ENCODE assay signal across 21 cellular contexts in the genomic region with DNA sequence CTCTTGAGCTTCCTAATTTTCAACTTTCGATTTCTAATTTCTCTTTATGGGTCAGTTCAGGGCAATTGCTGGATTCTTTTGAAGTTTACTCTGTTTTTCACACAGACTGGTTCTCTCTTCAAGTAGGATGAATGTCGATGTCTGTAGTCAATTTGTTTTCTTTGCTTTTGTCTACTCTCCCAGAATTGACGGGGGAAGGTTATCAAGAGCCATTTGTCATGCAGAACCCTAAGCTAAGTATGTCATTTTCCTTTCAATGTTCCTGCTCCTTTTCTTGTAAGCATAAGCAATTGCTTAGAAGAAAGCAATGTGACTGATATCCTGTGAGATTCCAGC. TPM values are rescaled to one million over a fixed set of nuclear protein-coding genes. Genes with fewer than 3 reads are reported as not detected.
A peak's percentile ranks its signal among the peaks of the same experiment; 100 is the strongest.
DNase-seq lines count a peak whose midpoint lies in the region; ATAC-seq, FAIRE-seq and TF ChIP-seq lines count a peak whose summit lies in the region.
"Had no signal": no experiment of that assay in that cellular context is flagged by ENCODE, and none has a peak within 500 bp of the region (broad histone marks: within the 10 kb centered on the region; RNA-seq: fewer than 3 reads in every experiment).

No MANE protein-coding gene starts in this region.

- FAIRE-seq in H54 (lab: Jason Lieb, UNC), result peak; percentile 23
- FAIRE-seq in H1 (lab: Jason Lieb, UNC), result no peak
- FAIRE-seq: pancreas had no signal

- no peak overlapping the region for H3K23ac ChIP-seq in H1 (ENCODE audit: insufficient read length)

- no peak for TF ChIP-seq RAD21 in H1 (IDR thresholded peaks at IDR 0.05 in 1 of 2, conservative IDR thresholded peaks at IDR 0.05 in 1 of 2; ENCODE audit: low read depth in 2 of 2, low read length in 2 of 2)

- peak overlapping the region; percentile 7; the same call in 1 of the 2 replicates for H3K4me2 ChIP-seq in PC-9
- no peak overlapping the region for H3K4me2 ChIP-seq in H1 (ENCODE audit: insufficient read depth in 1 of 2, low read depth in 2 of 2, low read length in 2 of 2)

- no peak overlapping the region for H2BK20ac ChIP-seq in H1 (ENCODE audit: low read length)

- no peaks in the 10 kb centered on the region for H4K20me1 ChIP-seq in PC-9 (ENCODE audit: insufficient read depth)
- H4K20me1 ChIP-seq in H1 (replicated peaks in 1 of 2; ENCODE audit: control insufficient read depth in 1 of 2, insufficient read depth in 2 of 2, low read length in 2 of 2), result no peaks in the 10 kb centered on the region

- no peak overlapping the region for H3K56ac ChIP-seq in H1 (replicated peaks; ENCODE audit: insufficient read length, low read depth, low read length)

- H3K9me2 ChIP-seq in PC-9 (ENCODE audit: insufficient read depth), result no peaks in the 10 kb centered on the region

- ATAC-seq in HG03196 (IDR thresholded peaks at IDR 0.05; ENCODE audit: unreplicated experiment), result no peak
- no peak for ATAC-seq in aorta (ENCODE audit: low FRiP score)
- ATAC-seq: gastroesophageal sphincter had no signal

- POLR2A ChIA-PET in PC-9 (lab: Charles Lee; ENCODE audit: unreplicated experiment) (no interaction called here), H1 (lab: Charles Lee; ENCODE audit: partially characterized antibody) (no interaction called here)

- TF ChIP-seq EP300 in H1 (IDR thresholded peaks at IDR 0.05; ENCODE audit: borderline replicate concordance in 1 of 2, low read depth in 2 of 2, low read length in 2 of 2), result no peak

- H3K9me3 ChIP-seq in PC-9 (ENCODE audit: insufficient read depth, low read depth) (no peaks in the 10 kb centered on the region), H1 (ENCODE audit: insufficient read depth in 2 of 2, low read depth in 1 of 2, low read length in 1 of 2) (no peaks in the 10 kb centered on the region), aorta (ENCODE audit: control insufficient read depth, low read length) (no peaks in the 10 kb centered on the region)
- H3K9me3 ChIP-seq: gastroesophageal sphincter, mucosa of descending colon, pancreas, Peyer's patch, thoracic aorta had no signal

- no peak overlapping the region for H3K4me3 ChIP-seq in PC-9
- no peak overlapping the region; a peak in 1 of 8 replicates for H3K4me3 ChIP-seq in H1 (ENCODE audit: extremely low read depth in 1 of 4, insufficient read depth in 2 of 4, low read depth in 3 of 4, low read length in 4 of 4)
- no peak overlapping the region for H3K4me3 ChIP-seq in aorta (ENCODE audit: low read length in 2 of 2)
- H3K4me3 ChIP-seq: gastroesophageal sphincter, mucosa of descending colon, pancreas, Peyer's patch, skin epidermis had no signal

- H3K9ac ChIP-seq in H1 (replicated peaks in 1 of 4; ENCODE audit: extremely low read depth in 1 of 4, low read depth in 3 of 4, low read length in 3 of 4), result no peak overlapping the region

- H2AK5ac ChIP-seq in H1 (ENCODE audit: low read depth, low read length), result no peak overlapping the region

- CTCF ChIA-PET in PC-9 (lab: Charles Lee) (no interaction called here), H1 (lab: Charles Lee; ENCODE audit: partially characterized antibody) (interaction anchor here (0.6 to 1.9 kb wide), 3 partner anchors 99 to 400 kb away, joined by 3 to 7 read pairs (median 4); no protein-coding TSS in a partner anchor)

- peak overlapping the region in 2 of 3 experiments; percentile 14 to 21 for H3K4me3 Mint-ChIP-seq in nephron
- H3K4me3 Mint-ChIP-seq: activated naive CD4-positive, alpha-beta T cell treated with anti-CD3 and anti-CD28 coated beads, Interleukin-2, amount 50 U/mL, for 24 hours had no signal

- no peak overlapping the region for H4K91ac ChIP-seq in H1 (replicated peaks; ENCODE audit: insufficient read length, low read length)

- H3K14ac ChIP-seq in H1 (ENCODE audit: insufficient read length), result no peak overlapping the region

- no peaks in the 10 kb centered on the region for H3K79me1 ChIP-seq in H1 (ENCODE audit: low read depth, low read length)

- no peak for DNase-seq in H54 (ENCODE audit: insufficient read length, low spot score)
- no peak for DNase-seq in PC-9
- no peak for DNase-seq in H1 (ENCODE audit: low read depth in 1 of 2, low spot score in 2 of 2)
- no peak for DNase-seq in hypothalamus (lab: John Stamatoyannopoulos, UW)
- DNase-seq in aorta, result no peak
- DNase-seq in D341Med (ENCODE audit: low spot score), result no peak
- DNase-seq: activated CD4-positive, alpha-beta T cell treated with anti-CD3 and anti-CD28 coated beads, Interleukin-2, amount 50 U/mL, for 48 hours; activated T-cell treated with anti-CD3 and anti-CD28 coated beads, Interleukin-2, amount 50 U/mL, for 1 hour; H7; NCI-H526 treated with DMSO at 0.1 percent for 48 hours; pancreas; Peyer's patch; stimulated activated CD4-positive, alpha-beta T cell treated with anti-CD3 and anti-CD28 coated beads, Interleukin-4, amount 100 ng/mL, for 4 hours had no signal

- H3K27me3 ChIP-seq in PC-9 (ENCODE audit: insufficient read depth, low read depth), result no peaks in the 10 kb centered on the region
- no peaks in the 10 kb centered on the region for H3K27me3 ChIP-seq in H1 (replicated peaks in 1 of 4; ENCODE audit: control insufficient read depth in 3 of 4, extremely low read depth in 1 of 4, insufficient read depth in 3 of 4, low read length in 3 of 4)
- H3K27me3 ChIP-seq in aorta (ENCODE audit: control insufficient read depth in 1 of 2, insufficient read depth in 2 of 2, low read length in 1 of 2), result no peaks in the 10 kb centered on the region
- H3K27me3 ChIP-seq: gastroesophageal sphincter, pancreas, Peyer's patch had no signal

- intact Hi-C loops in PC-9 (cut with micrococcal nuclease; ENCODE audit: unreplicated experiment), result no loop called here
- intact Hi-C loops in aorta (cut with DNase I), result no loop called here

- no peak for TF ChIP-seq POLR2A in H54 (IDR thresholded peaks at IDR 0.05; ENCODE audit: low read depth, low read length)
- no peak for TF ChIP-seq POLR2A in H1 (IDR thresholded peaks at IDR 0.05; ENCODE audit: control extremely low read depth in 1 of 2, low read depth in 2 of 2, low read length in 2 of 2)

- H2BK15ac ChIP-seq in H1 (ENCODE audit: low read length), result no peak overlapping the region

- no peaks in the 10 kb centered on the region for H3K36me3 Mint-ChIP-seq in nephron (ENCODE audit: low read depth)
- H3K36me3 Mint-ChIP-seq: activated naive CD4-positive, alpha-beta T cell treated with anti-CD3 and anti-CD28 coated beads, Interleukin-2, amount 50 U/mL, for 24 hours had no signal

- H3K23me2 ChIP-seq in H1 (ENCODE audit: low read depth, low read length), result no peaks in the 10 kb centered on the region; the same call in 1 of the 2 replicates

- H3K4me1 ChIP-seq in PC-9 (replicated peaks; ENCODE audit: insufficient read depth), result no peaks in the 10 kb centered on the region
- H3K4me1 ChIP-seq in H1 (replicated peaks in 1 of 4; ENCODE audit: control insufficient read depth in 3 of 4, insufficient read depth in 4 of 4, low read length in 3 of 4), result peaks cover 0 to 2% (median 0%) of the 10 kb centered on the region in 4 experiments; a peak in 2 of 7 replicates
- peaks cover 0 to 6% of the 10 kb centered on the region in 2 donors for H3K4me1 ChIP-seq in aorta (ENCODE audit: control insufficient read depth in 1 of 2, insufficient read depth in 2 of 2, low read length in 2 of 2)
- H3K4me1 ChIP-seq: Peyer's patch had no signal

- H3K79me2 ChIP-seq in PC-9 (ENCODE audit: low read depth) (no peaks in the 10 kb centered on the region), H1 (ENCODE audit: control insufficient read depth in 1 of 2, insufficient read depth in 2 of 2, low read length in 2 of 2) (no peaks in the 10 kb centered on the region)

- BruUV-seq in PC-9 (replicated peaks; lab: Mats Ljungman, UMichigan), result no TSS peak

- H3F3A ChIP-seq in PC-9 (ENCODE audit: insufficient read depth, low read depth), result no peaks in the 10 kb centered on the region

- no peak for TF ChIP-seq CTCF in PC-9 (conservative IDR thresholded peaks at IDR 0.05)
- no peak for TF ChIP-seq CTCF in H1 (IDR thresholded peaks at IDR 0.05; ENCODE audit: control extremely low read depth in 1 of 3, insufficient read depth in 1 of 3, low read depth in 1 of 3, low read length in 3 of 3)
- TF ChIP-seq CTCF in nephron (IDR thresholded peaks at IDR 0.05; ENCODE audit: unreplicated experiment in 3 of 3), result no peak

- H4K5ac ChIP-seq in H1 (ENCODE audit: insufficient read length, low read depth, low read length), result no peak overlapping the region

- no peak overlapping the region for H3K4ac ChIP-seq in H1 (replicated peaks; ENCODE audit: insufficient read length, low read depth, low read length)

- 63% methylated on average over 3 of the region's 3 CpGs; no CpG with 5 or more reads in 1 of the 2 experiments for WGBS in H1 (ENCODE audit: extremely low coverage in 1 of 2, insufficient coverage in 1 of 2, insufficient read length in 1 of 2, insufficient replicate concordance in 2 of 2, low coverage in 1 of 2, low lambda C conversion rate in 2 of 2, missing lambda C conversion rate in 1 of 2), 2 experiments
- WGBS in aorta, 2 donors, result 12 to 14% methylated on average over 3 of the region's 3 CpGs

- peak overlapping the region; percentile 91 to 97 (median 97) for H3K27ac Mint-ChIP-seq in nephron
- H3K27ac Mint-ChIP-seq: activated naive CD4-positive, alpha-beta T cell treated with anti-CD3 and anti-CD28 coated beads, Interleukin-2, amount 50 U/mL, for 24 hours had no signal

- H3K4me1 Mint-ChIP-seq in nephron, result peaks cover 42% of the 10 kb centered on the region
- H3K4me1 Mint-ChIP-seq: activated naive CD4-positive, alpha-beta T cell treated with anti-CD3 and anti-CD28 coated beads, Interleukin-2, amount 50 U/mL, for 24 hours had no signal

- no peaks in the 10 kb centered on the region for H3K9me3 Mint-ChIP-seq in nephron
- H3K9me3 Mint-ChIP-seq: activated naive CD4-positive, alpha-beta T cell treated with anti-CD3 and anti-CD28 coated beads, Interleukin-2, amount 50 U/mL, for 24 hours had no signal

- H3K27me3 Mint-ChIP-seq in nephron (ENCODE audit: low read depth), result no peaks in the 10 kb centered on the region

- no peak overlapping the region for H4K8ac ChIP-seq in H1 (ENCODE audit: extremely low read depth, insufficient read depth, low read length)

- no peak overlapping the region for H2BK120ac ChIP-seq in H1 (replicated peaks; ENCODE audit: low read depth, low read length)

- H3K27ac ChIP-seq in PC-9 (no peak overlapping the region), H1 (ENCODE audit: low read depth, low read length) (no peak overlapping the region), aorta (ENCODE audit: low read depth in 1 of 2, low read length in 2 of 2) (no peak overlapping the region)
- H3K27ac ChIP-seq: pancreas, Peyer's patch, thoracic aorta had no signal

- H3K36me3 ChIP-seq in PC-9 (ENCODE audit: low read depth) (no peaks in the 10 kb centered on the region), H1 (ENCODE audit: control insufficient read depth in 2 of 4, insufficient read depth in 4 of 4, low read length in 3 of 4) (no peaks in the 10 kb centered on the region), aorta (ENCODE audit: control insufficient read depth in 1 of 2, insufficient read depth in 2 of 2, low read length in 1 of 2) (no peaks in the 10 kb centered on the region)
- H3K36me3 ChIP-seq: gastroesophageal sphincter, pancreas, Peyer's patch, thoracic aorta had no signal

- H2AFZ ChIP-seq in PC-9 (no peak overlapping the region), H1 (ENCODE audit: low read length) (peak overlapping the region; percentile 62; the same call in 1 of the 2 replicates)

- H3K18ac ChIP-seq in H1 (ENCODE audit: extremely low read depth, low read length), result no peak overlapping the region

- H2BK12ac ChIP-seq in H1 (ENCODE audit: low read depth, low read length), result no peak overlapping the region

- no peak overlapping the region for H2BK5ac ChIP-seq in H1 (ENCODE audit: low read depth, low read length)

RNA-seq across cellular contexts. Expression of a gene that starts 53.7 kb away (rescaled TPM):
- total RNA-seq in PC-9 (2021), result not detected in 2 replicates
- not detected in 2 replicates for total RNA-seq in H1 (2021; fragmentation: NEBNext Ultra II Directional; extraction: Animal tissue kit (Norgen Biotek cat#: 25700))
- not detected in 2 replicates for polyA plus RNA-seq in H1 (2011; rRNA removed)
- not detected for polyA plus RNA-seq in H1 (2011; cell fraction: cytosol; rRNA removed)
- not detected for polyA plus RNA-seq in H1 (2011; cell fraction: nucleus; rRNA removed)
- not detected in 4 replicates for polyA plus RNA-seq in H1 (2012, experiment 1 of 2)
- not detected for polyA plus RNA-seq in H1 (2012, experiment 2 of 2)
- not detected for polyA plus RNA-seq in H1 (2013, experiment 1 of 2)
- not detected for polyA plus RNA-seq in H1 (2013, experiment 2 of 2)
- polyA minus RNA-seq in H1 (2011; rRNA and poly(A)+ RNA removed), result not detected in 2 replicates
- not detected for polyA minus RNA-seq in H1 (2011; cell fraction: cytosol; rRNA and poly(A)+ RNA removed)
- not detected for polyA minus RNA-seq in H1 (2011; cell fraction: nucleus; rRNA and poly(A)+ RNA removed)
- total RNA-seq in aorta, result under 1 TPM; 0.27 to 0.32 TPM
- not detected for polyA plus RNA-seq in aorta
- total RNA-seq: pancreas had no signal
- polyA plus RNA-seq: BJ had no signal
